ENCODE assay signal across 1 cellular context in genomic region chr11:2995893-2996554, GRCh38.
TF ChIP-seq lines count a peak whose summit lies in the region.

No MANE protein-coding gene starts in this region.

TF ChIP-seq in WTC11, 78 proteins besides CTCF, POLR2A, EP300 and RAD21:
- TF ChIP-seq ZMAT4 (CRISPR knock-in tag; IDR thresholded peaks at IDR 0.05) (no peak), JUN (CRISPR knock-in tag; IDR thresholded peaks at IDR 0.05) (no peak), OVOL2 (CRISPR knock-in tag; IDR thresholded peaks at IDR 0.05; ENCODE audit: borderline replicate concordance) (no peak), ZNF138 (CRISPR knock-in tag; conservative IDR thresholded peaks at IDR 0.05) (no peak), FOXP4 (CRISPR knock-in tag; IDR thresholded peaks at IDR 0.05) (no peak), PRRX2 (CRISPR knock-in tag; IDR thresholded peaks at IDR 0.05) (no peak), ZNF425 (CRISPR knock-in tag; conservative IDR thresholded peaks at IDR 0.05) (no peak), EMX1 (CRISPR knock-in tag; IDR thresholded peaks at IDR 0.05) (no peak), SMAD3 (CRISPR knock-in tag; IDR thresholded peaks at IDR 0.05; ENCODE audit: borderline replicate concordance) (no peak), TEAD1 (CRISPR knock-in tag; IDR thresholded peaks at IDR 0.05) (no peak), FOXJ3 (CRISPR knock-in tag; IDR thresholded peaks at IDR 0.05; ENCODE audit: borderline replicate concordance) (no peak), PRDM15 (CRISPR knock-in tag; IDR thresholded peaks at IDR 0.05) (no peak)
